8 cellular contexts compared by ENCODE assay signal in genomic region chrX:16719334-16720084, GRCh38. TPM values are rescaled to one million over a fixed set of nuclear protein-coding genes. Genes with fewer than 3 reads are reported as not detected.
A peak's percentile ranks its signal among the peaks of the same experiment; 100 is the strongest.
DNase-seq lines count a peak whose midpoint lies in the region; ATAC-seq and TF ChIP-seq lines count a peak whose summit lies in the region.

TSS of gene SYAP1 (plus strand) at chrX:16719612. CDS start at chrX:16719725, 113 bp downstream.

- H3K9me3 Mint-ChIP-seq in GM23338 (no peaks in the 10 kb centered on the region), naive B cell (peaks cover 0 to 3% (median 0%) of the 10 kb centered on the region in 7 donors)
- no peaks in the 10 kb centered on the region for H3K9me3 Mint-ChIP-seq in stimulated activated memory B cell treated with anti-CD40 and anti-IgM and Interleukin-4, amounts not matched to agents 10 μg/mL and 1 μg/mL and 100 μg/mL, for 72 hours

- H3K4me1 ChIP-seq in DOHH2 (ENCODE audit: control insufficient read depth, low read length) = peaks cover 14% of the 10 kb centered on the region
- H3K4me1 ChIP-seq in GM23338 (ENCODE audit: insufficient read depth) = no peaks in the 10 kb centered on the region

- no peaks in the 10 kb centered on the region for H3K9me3 ChIP-seq in DOHH2 (ENCODE audit: control insufficient read depth, insufficient read depth, low read length)

- peaks cover 5% of the 10 kb centered on the region; the same call in 1 of the 2 replicates for H4K20me1 ChIP-seq in DOHH2 (ENCODE audit: control insufficient read depth, insufficient read depth, low read depth, low read length)
- H4K20me1 ChIP-seq in GM23338 (replicated peaks; ENCODE audit: insufficient read depth) = no peaks in the 10 kb centered on the region; the same call in 1 of the 2 replicates

- no peaks in the 10 kb centered on the region for H3K27me3 ChIP-seq in DOHH2 (ENCODE audit: control insufficient read depth, low read length)
- H3K27me3 ChIP-seq in GM23338 (ENCODE audit: insufficient read depth) = no peaks in the 10 kb centered on the region

- no peak within 1 kb of the TSS for H2AFZ ChIP-seq in GM23338

- peaks cover 13% of the 10 kb centered on the region; the same call in 1 of the 2 replicates for H3K36me3 ChIP-seq in DOHH2 (ENCODE audit: control insufficient read depth, low read length)
- H3K36me3 ChIP-seq in GM23338 (ENCODE audit: insufficient read depth) = no peaks in the 10 kb centered on the region

- H3K27ac ChIP-seq in DOHH2 (ENCODE audit: low read depth, low read length) (peak within 1 kb of the TSS; percentile 60), GM23338 (ENCODE audit: low read depth) (peak within 1 kb of the TSS; percentile 99)

- ATAC-seq in GM23338 = peak; percentile 94
- peak; percentile 91 to 92 for ATAC-seq in naive B cell (ENCODE audit: low read depth in 2 of 2)
- ATAC-seq in stimulated activated memory B cell treated with anti-CD40 and anti-IgM and Interleukin-4, amounts not matched to agents 10 μg/mL and 1 μg/mL and 100 μg/mL, for 72 hours = peak; percentile 99

- H3K4me1 Mint-ChIP-seq in GM23338 (peaks cover 5% of the 10 kb centered on the region; the same call in 1 of the 3 replicates), naive B cell (peaks cover 0 to 47% (median 28%) of the 10 kb centered on the region in 3 donors)
- peaks cover 12% of the 10 kb centered on the region for H3K4me1 Mint-ChIP-seq in stimulated activated memory B cell treated with anti-CD40 and anti-IgM and Interleukin-4, amounts not matched to agents 10 μg/mL and 1 μg/mL and 100 μg/mL, for 72 hours

- H3K36me3 Mint-ChIP-seq in GM23338 (ENCODE audit: low read depth) (peaks cover 3% of the 10 kb centered on the region; the same call in 1 of the 3 replicates), naive B cell (no peaks in the 10 kb centered on the region)
- peaks cover 8% of the 10 kb centered on the region for H3K36me3 Mint-ChIP-seq in stimulated activated memory B cell treated with anti-CD40 and anti-IgM and Interleukin-4, amounts not matched to agents 10 μg/mL and 1 μg/mL and 100 μg/mL, for 72 hours

- peak within 1 kb of the TSS; percentile 91 for H3K4me2 ChIP-seq in DOHH2 (ENCODE audit: low read length)
- H3K4me2 ChIP-seq in GM23338 = peak within 1 kb of the TSS; percentile 83

- H3K27ac Mint-ChIP-seq in GM23338 = peak within 1 kb of the TSS; percentile 100
- H3K27ac Mint-ChIP-seq in naive B cell = peak within 1 kb of the TSS; percentile 99 to 100 (median 100)
- H3K27ac Mint-ChIP-seq in stimulated activated memory B cell treated with anti-CD40 and anti-IgM and Interleukin-4, amounts not matched to agents 10 μg/mL and 1 μg/mL and 100 μg/mL, for 72 hours = peak within 1 kb of the TSS; percentile 97

- H3K4me3 ChIP-seq in DOHH2 (ENCODE audit: low read length) (peak within 1 kb of the TSS; percentile 91), GM23338 (peak within 1 kb of the TSS; percentile 81)

- DNase-seq in GM23338 (ENCODE audit: low spot score) = peak; percentile 93
- DNase-seq in LHCN-M2 (ENCODE audit: low read depth) = peak; percentile 93
- peak; percentile 95 for DNase-seq in RPMI8226
- peak; percentile 79 to 93 for DNase-seq in activated T-helper 1 cell treated with anti-CD3 and anti-CD28 coated beads, Interleukin-2, amount 50 U/mL, for 16 hours (ENCODE audit: low read depth in 1 of 2, low spot score in 1 of 2)
- DNase-seq in fibroblast of gingiva (ENCODE audit: low read depth) = peak; percentile 96
- peak; percentile 98 for DNase-seq in naive B cell

- no peaks in the 10 kb centered on the region for H3F3A ChIP-seq in DOHH2 (ENCODE audit: control insufficient read depth, insufficient read depth)
- no peaks in the 10 kb centered on the region for H3F3A ChIP-seq in GM23338 (replicated peaks; ENCODE audit: low read depth)

- H3K79me2 ChIP-seq in DOHH2 (ENCODE audit: control insufficient read depth, low read length) = peaks cover 54% of the 10 kb centered on the region
- H3K79me2 ChIP-seq in GM23338 (replicated peaks; ENCODE audit: insufficient read depth) = peaks cover 49% of the 10 kb centered on the region

- H3K27me3 Mint-ChIP-seq in GM23338 (ENCODE audit: insufficient read depth, low read depth, poor library complexity) (peaks cover 8% of the 10 kb centered on the region), naive B cell (peaks cover 0 to 4% (median under 1%) of the 10 kb centered on the region in 3 donors)
- H3K27me3 Mint-ChIP-seq in stimulated activated memory B cell treated with anti-CD40 and anti-IgM and Interleukin-4, amounts not matched to agents 10 μg/mL and 1 μg/mL and 100 μg/mL, for 72 hours = no peaks in the 10 kb centered on the region

- TF ChIP-seq CTCF in DOHH2 (IDR thresholded peaks at IDR 0.05; ENCODE audit: low read depth, low read length, poor library complexity, severe bottlenecking) = no peak
- no peak for TF ChIP-seq CTCF in GM23338 (conservative IDR thresholded peaks at IDR 0.05; ENCODE audit: low read depth in 2 of 2)

- H3K9me2 ChIP-seq in DOHH2 (replicated peaks; ENCODE audit: control insufficient read depth, low read length) (no peaks in the 10 kb centered on the region), GM23338 (ENCODE audit: insufficient read depth) (no peaks in the 10 kb centered on the region)

- H3K4me3 Mint-ChIP-seq in GM23338 (peak within 1 kb of the TSS; percentile 89), naive B cell (peak within 1 kb of the TSS; percentile 93 to 99 (median 96))
- peak within 1 kb of the TSS; percentile 97 for H3K4me3 Mint-ChIP-seq in stimulated activated memory B cell treated with anti-CD40 and anti-IgM and Interleukin-4, amounts not matched to agents 10 μg/mL and 1 μg/mL and 100 μg/mL, for 72 hours

TF ChIP-seq in GM23338, 12 proteins besides CTCF, POLR2A, EP300 and RAD21 (continues in another document):
- TF ChIP-seq POLR2AphosphoS5 (IDR thresholded peaks at IDR 0.05; ENCODE audit: low read depth) (peak; percentile 88), ZNF331 (CRISPR knock-in tag; IDR thresholded peaks at IDR 0.05; ENCODE audit: low read depth) (no peak), STAT1 (IDR thresholded peaks at IDR 0.05; ENCODE audit: unreplicated experiment) (no peak), EZH2phosphoT487 (IDR thresholded peaks at IDR 0.05; ENCODE audit: unreplicated experiment) (no peak), ETS1 (IDR thresholded peaks at IDR 0.05) (peak; percentile 14; the same call in 1 of the 2 replicates), JUNB (IDR thresholded peaks at IDR 0.05; ENCODE audit: unreplicated experiment) (no peak), EZH2 (IDR thresholded peaks at IDR 0.05; ENCODE audit: low read depth, unreplicated experiment) (no peak)

RNA-seq across cellular contexts. Expression of gene SYAP1, which starts in this region (rescaled TPM):
- 18.0 and 19.3 TPM in 2 replicates for total RNA-seq in GM23338 (2014; rRNA removed; shearing (Covaris generic))
- 46.7 and 48.3 TPM in 2 replicates for polyA plus RNA-seq in GM23338 (2016; fragmentation: Nextera tagmentation; extraction: Ambion mirVana)
- total RNA-seq in LHCN-M2 (2014; rRNA removed) = 23.9 and 26.2 TPM in 2 replicates
- 11.1 TPM for polyA plus RNA-seq in LHCN-M2 (2012)
- polyA plus RNA-seq in naive B cell (ENCODE audit: low read depth in 6 of 6) = 10 to 100 TPM; 11.8 to 21.3 (median 16.2) TPM

Comparison
In these comparisons a context has a peak if more than half of its experiments do, and no peak if none do; other contexts are left out.
1. Peak in every context shown above with its lines: DNase-seq, ATAC-seq, H3K4me3 ChIP-seq and H3K27ac ChIP-seq.